8 cellular contexts compared by ENCODE assay signal in genomic region chr18:3604260-3604625, GRCh38.
A peak's percentile ranks its signal among the peaks of the same experiment; 100 is the strongest.
DNase-seq lines count a peak whose midpoint lies in the region; ATAC-seq and TF ChIP-seq lines count a peak whose summit lies in the region.

No MANE protein-coding gene starts in this region.

- no peaks in the 10 kb centered on the region for H4K20me1 ChIP-seq in GM23248 (ENCODE audit: insufficient read depth)

- peak overlapping the region; percentile 95 for H3K9ac ChIP-seq in GM23248

- H3K9me3 ChIP-seq in GM23248 (ENCODE audit: low read depth) (no peaks in the 10 kb centered on the region), right cardiac atrium (ENCODE audit: control insufficient read depth, low read length) (no peaks in the 10 kb centered on the region), tibial nerve (no peaks in the 10 kb centered on the region)

- TF ChIP-seq POLR2A in NB4 (IDR thresholded peaks at IDR 0.05; ENCODE audit: extremely low read depth, insufficient read length), result no peak
- TF ChIP-seq POLR2A in tibial nerve (IDR thresholded peaks at IDR 0.05), result no peak

- CTCF ChIA-PET in Calu3 (lab: Charles Lee), result interaction anchor here (0.8 to 3.1 kb wide), 9 partner anchors 10 to 167 kb away, joined by 3 to 35 read pairs (median 5); no protein-coding TSS in a partner anchor

- H3K36me3 Mint-ChIP-seq in Calu3 (ENCODE audit: insufficient read depth, unreplicated experiment), result peaks cover 34% of the 10 kb centered on the region

- H3K36me3 ChIP-seq in GM23248 (ENCODE audit: low read depth), result no peaks in the 10 kb centered on the region
- H3K36me3 ChIP-seq in tibial nerve, result no peaks in the 10 kb centered on the region

- DNase-seq in Calu3 (no peak), GM23248 (no peak), NB4 (ENCODE audit: low read depth) (no peak), right cardiac atrium (no peak), tibial nerve (ENCODE audit: low spot score in 2 of 2) (no peak), NCI-H2171 treated with DMSO at 0.1 percent for 48 hours (lab: John Stamatoyannopoulos, UW) (no peak)
- no peak for DNase-seq in stimulated activated CD4-positive, alpha-beta T cell treated with anti-CD3 and anti-CD28 coated beads, Interleukin-2, amount 100 ng/mL, for 24 hours
- no peak for DNase-seq in stimulated activated CD4-positive, alpha-beta T cell treated with anti-CD3 and anti-CD28 coated beads, Interleukin-4, amount 100 ng/mL, for 4 hours

- peaks cover 65% of the 10 kb centered on the region for H3F3A ChIP-seq in GM23248 (ENCODE audit: insufficient read depth)

- H3K27me3 ChIP-seq in GM23248 (replicated peaks; ENCODE audit: insufficient read depth) (no peaks in the 10 kb centered on the region), right cardiac atrium (ENCODE audit: control insufficient read depth, insufficient read depth) (no peaks in the 10 kb centered on the region), tibial nerve (no peaks in the 10 kb centered on the region)

- intact Hi-C loops in Calu3 (cut with micrococcal nuclease; ENCODE audit: unreplicated experiment), result loop anchor here (2.0 kb wide), 1 partner anchor 49 kb away; no protein-coding TSS in a partner anchor
- intact Hi-C loops in right cardiac atrium (cut with DNase I), result loop anchor here in 1 of 4 donors (5.0 kb wide), 1 partner anchor 152 kb away; the partner anchor contains the start of gene TGIF1

- H2AFZ ChIP-seq in GM23248, result no peak overlapping the region

- H3K27ac ChIP-seq in GM23248 (peak overlapping the region; percentile 100), right cardiac atrium (ENCODE audit: low read length) (peak overlapping the region; percentile 99), tibial nerve (peak overlapping the region; percentile 74 to 97 (median 88))

- peaks cover 19% of the 10 kb centered on the region for H3K79me2 ChIP-seq in GM23248 (ENCODE audit: insufficient read depth)

- no peaks in the 10 kb centered on the region for H3K27me3 Mint-ChIP-seq in Calu3 (ENCODE audit: unreplicated experiment)

- TF ChIP-seq CTCF in Calu3 (IDR thresholded peaks at IDR 0.05; ENCODE audit: unreplicated experiment) (no peak), NB4 (IDR thresholded peaks at IDR 0.05; ENCODE audit: low read depth, low read length) (no peak), tibial nerve (IDR thresholded peaks at IDR 0.05) (no peak)

- peaks cover 43% of the 10 kb centered on the region for H3K4me1 ChIP-seq in GM23248 (ENCODE audit: insufficient read depth)
- peaks cover 6% of the 10 kb centered on the region for H3K4me1 ChIP-seq in right cardiac atrium (ENCODE audit: control insufficient read depth, insufficient read depth, low read length)
- H3K4me1 ChIP-seq in tibial nerve, result peaks cover 0 to 44% (median 12%) of the 10 kb centered on the region in 4 donors

- peak overlapping the region; percentile 93 for H3K4me2 ChIP-seq in GM23248 (ENCODE audit: unreplicated experiment)

- no peaks in the 10 kb centered on the region for H3K9me2 ChIP-seq in GM23248 (ENCODE audit: insufficient read depth)

- no peaks in the 10 kb centered on the region for H3K4me1 Mint-ChIP-seq in Calu3 (ENCODE audit: low read depth, unreplicated experiment)

- TF ChIP-seq EP300 in tibial nerve (IDR thresholded peaks at IDR 0.05), result no peak

- WGBS in GM23248 (ENCODE audit: low coverage in 1 of 2, low lambda C conversion rate in 2 of 2, missing lambda C conversion rate in 2 of 2), 2 experiments, result 5 to 8% methylated on average over 5 of the region's 5 CpGs
- 11% methylated on average over 5 of the region's 5 CpGs for WGBS in right cardiac atrium
- 10 to 15% methylated on average over 5 of the region's 5 CpGs for WGBS in tibial nerve, 2 donors

- no peak overlapping the region for H3K27ac Mint-ChIP-seq in Calu3 (ENCODE audit: unreplicated experiment)

- in situ Hi-C loops in GM23248 (cut with MboI), result no loop called here

- BruUV-seq in Calu3 (replicated peaks; lab: Mats Ljungman, UMichigan), result TSS peak; percentile 69

- ATAC-seq in right cardiac atrium, result no peak

- peak overlapping the region; percentile 73 for H3K4me3 ChIP-seq in GM23248
- peak overlapping the region; percentile 63 for H3K4me3 ChIP-seq in NB4 (ENCODE audit: low read depth, low read length)
- H3K4me3 ChIP-seq in right cardiac atrium (ENCODE audit: low read length), result peak overlapping the region; percentile 74
- peak overlapping the region; percentile 22 to 49 (median 40) for H3K4me3 ChIP-seq in tibial nerve

- no peaks in the 10 kb centered on the region for H3K9me3 Mint-ChIP-seq in Calu3 (ENCODE audit: low read depth, unreplicated experiment)

- H3K4me3 Mint-ChIP-seq in Calu3 (ENCODE audit: low read depth, unreplicated experiment), result no peak overlapping the region
